Comparison of ENCODE assay signal across 23 cellular contexts in the genomic region with DNA sequence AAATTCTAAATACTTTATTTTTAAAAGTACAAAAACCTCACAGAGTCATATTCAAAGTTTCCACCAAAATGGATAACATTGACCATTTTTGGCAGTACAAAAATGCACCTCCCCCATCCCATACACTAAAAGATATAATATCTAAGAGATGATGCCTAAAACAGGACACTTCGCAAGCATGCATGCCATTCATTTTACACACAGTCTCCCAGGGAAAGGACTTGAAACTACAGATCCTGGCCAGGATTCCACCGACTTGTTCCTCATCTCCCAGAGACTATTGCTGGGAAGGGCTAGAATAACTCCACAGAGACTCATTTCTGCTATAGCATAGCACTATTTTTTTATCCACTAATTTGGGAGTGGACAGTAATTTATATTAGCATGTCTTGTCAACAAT.
DNase-seq lines count a peak whose midpoint lies in the region; ATAC-seq and TF ChIP-seq lines count a peak whose summit lies in the region.
"Had no signal": no experiment of that assay in that cellular context is flagged by ENCODE, and none has a peak within 500 bp of the region (broad histone marks: within the 10 kb centered on the region; RNA-seq: fewer than 3 reads in every experiment).

No MANE protein-coding gene starts in this region.

- H2AFZ ChIP-seq in osteoblast (ENCODE audit: low read length), result no peak overlapping the region

- no peak overlapping the region for H3K4me3 Mint-ChIP-seq in CD8-positive, alpha-beta T cell
- H3K4me3 Mint-ChIP-seq: activated T-cell treated with anti-CD3 and anti-CD28 coated beads, Interleukin-2, amount 50 U/mL, for 24 hours; CD4-positive, CD25-positive, alpha-beta regulatory T cell; type B pancreatic cell had no signal

- CTCF ChIA-PET in CD8-positive, alpha-beta T cell (lab: Charles Lee), result no interaction called here

- 0 out of 3 replicates have a peak, but pooled peaks have one; percentile 25 for ATAC-seq in RWPE2 (ENCODE audit: low read depth)
- no peak for ATAC-seq in HG02642 (IDR thresholded peaks at IDR 0.05; ENCODE audit: poor library complexity, unreplicated experiment)
- ATAC-seq in CD8-positive, alpha-beta T cell, result no peak
- ATAC-seq: HCT116 had no signal

- no peaks in the 10 kb centered on the region for H3K27me3 ChIP-seq in RWPE2 (ENCODE audit: insufficient read depth, poor library complexity, severe bottlenecking)
- H3K27me3 ChIP-seq in osteoblast (ENCODE audit: insufficient read depth, low read length), result peaks cover 5% of the 10 kb centered on the region
- H3K27me3 ChIP-seq in CD8-positive, alpha-beta T cell (ENCODE audit: insufficient read depth, low read length), result no peaks in the 10 kb centered on the region

- H3K36me3 ChIP-seq in RWPE2 (ENCODE audit: low read depth), result no peaks in the 10 kb centered on the region
- H3K36me3 ChIP-seq in osteoblast (ENCODE audit: insufficient read depth, low read length), result no peaks in the 10 kb centered on the region
- no peaks in the 10 kb centered on the region for H3K36me3 ChIP-seq in CD8-positive, alpha-beta T cell (ENCODE audit: insufficient read depth, low read length)

- TF ChIP-seq CTCF in RWPE2 (IDR thresholded peaks at IDR 0.05; ENCODE audit: poor library complexity, severe bottlenecking), result no peak
- TF ChIP-seq CTCF in epithelial cell of esophagus (IDR thresholded peaks at IDR 0.05; ENCODE audit: insufficient read depth, low read depth, low read length, missing control alignments), result no peak
- TF ChIP-seq CTCF in osteoblast (IDR thresholded peaks at IDR 0.05; ENCODE audit: extremely low read depth, low read depth, low read length), result no peak
- TF ChIP-seq CTCF in CD8-positive, alpha-beta T cell (IDR thresholded peaks at IDR 0.05), result no peak

- H3K4me3 ChIP-seq in RWPE2 (ENCODE audit: severe bottlenecking) (no peak overlapping the region), epithelial cell of esophagus (ENCODE audit: low read length) (no peak overlapping the region), osteoblast (ENCODE audit: insufficient read depth, low read length) (no peak overlapping the region)
- no peak overlapping the region for H3K4me3 ChIP-seq in CD8-positive, alpha-beta T cell (ENCODE audit: low read depth, low read length)

- DNase-seq in AG08396 (ENCODE audit: low spot score), result peak; percentile 39
- no peak for DNase-seq in RWPE2 (ENCODE audit: low spot score)
- DNase-seq in epithelial cell of esophagus (ENCODE audit: low read depth), result peak; percentile 44
- peak; percentile 65 for DNase-seq in osteoblast (ENCODE audit: insufficient read length, low spot score, missing footprints)
- no peak for DNase-seq in iPS-NIHi7 (ENCODE audit: extremely low spot score)
- DNase-seq in MV-4-11 (lab: John Stamatoyannopoulos, UW), result no peak
- DNase-seq in CD8-positive, alpha-beta T cell, result no peak
- DNase-seq: activated CD4-positive, CD25-positive, alpha-beta regulatory T cell treated with anti-CD3 and anti-CD28 coated beads, Interleukin-2, amount 50 U/mL, for 72 hours; activated naive CD4-positive, alpha-beta T cell; activated T-cell treated with anti-CD3 and anti-CD28 coated beads, Interleukin-2, amount 50 U/mL, for 24 hours; amygdala; CD4-positive, CD25-positive, alpha-beta regulatory T cell; central memory CD4-positive, alpha-beta T cell; GF-D8; KG1; mesendoderm; NCI-H187; NCI-H2227 treated with DMSO at 0.1 percent for 48 hours; Right ventricle myocardium superior had no signal

- no peak overlapping the region for H3K27ac Mint-ChIP-seq in CD8-positive, alpha-beta T cell
- H3K27ac Mint-ChIP-seq: activated T-cell treated with anti-CD3 and anti-CD28 coated beads, Interleukin-2, amount 50 U/mL, for 24 hours; CD4-positive, CD25-positive, alpha-beta regulatory T cell; type B pancreatic cell had no signal

- H3K9me3 ChIP-seq in RWPE2 (ENCODE audit: severe bottlenecking) (no peaks in the 10 kb centered on the region), osteoblast (ENCODE audit: low read depth, low read length) (no peaks in the 10 kb centered on the region)
- H3K9me3 ChIP-seq in CD8-positive, alpha-beta T cell (ENCODE audit: low read length), result no peaks in the 10 kb centered on the region

- H3K27ac ChIP-seq in RWPE2 (ENCODE audit: poor library complexity, severe bottlenecking), result no peak overlapping the region
- H3K27ac ChIP-seq in osteoblast (ENCODE audit: low read depth, low read length), result no peak overlapping the region
- no peak overlapping the region for H3K27ac ChIP-seq in CD8-positive, alpha-beta T cell (ENCODE audit: low read depth, low read length)
- H3K27ac ChIP-seq: epithelial cell of prostate had no signal

- H3K36me3 Mint-ChIP-seq in CD8-positive, alpha-beta T cell, result no peaks in the 10 kb centered on the region
- H3K36me3 Mint-ChIP-seq: CD4-positive, CD25-positive, alpha-beta regulatory T cell; type B pancreatic cell had no signal

- no peaks in the 10 kb centered on the region for H3K4me1 Mint-ChIP-seq in CD8-positive, alpha-beta T cell (ENCODE audit: low read depth)
- H3K4me1 Mint-ChIP-seq: CD4-positive, CD25-positive, alpha-beta regulatory T cell had no signal

- intact Hi-C loops in CD8-positive, alpha-beta T cell (cut with DNase I, micrococcal nuclease), result no loop called here

- H3K27me3 Mint-ChIP-seq in CD8-positive, alpha-beta T cell (ENCODE audit: low read depth), result no peaks in the 10 kb centered on the region
- H3K27me3 Mint-ChIP-seq: CD4-positive, CD25-positive, alpha-beta regulatory T cell had no signal

- H4K20me1 ChIP-seq in osteoblast (ENCODE audit: insufficient read depth, low read length), result no peaks in the 10 kb centered on the region

- POLR2A ChIA-PET in CD8-positive, alpha-beta T cell (lab: Charles Lee), result no interaction called here

- H3K4me1 ChIP-seq in RWPE2 (ENCODE audit: insufficient read depth, poor library complexity, severe bottlenecking) (peaks cover 13% of the 10 kb centered on the region), osteoblast (ENCODE audit: insufficient read depth, low read length) (peaks cover 21% of the 10 kb centered on the region)
- no peaks in the 10 kb centered on the region for H3K4me1 ChIP-seq in CD8-positive, alpha-beta T cell (ENCODE audit: insufficient read depth, low read length)

- H3K9me3 Mint-ChIP-seq in CD8-positive, alpha-beta T cell, result no peaks in the 10 kb centered on the region
- H3K9me3 Mint-ChIP-seq: type B pancreatic cell had no signal

- no peaks in the 10 kb centered on the region for H3K79me2 ChIP-seq in osteoblast (ENCODE audit: insufficient read depth, low read length)

- H3K4me2 ChIP-seq in osteoblast (ENCODE audit: insufficient read depth, low read length), result peak overlapping the region; percentile 56

Comparison
In these comparisons a context has a peak if more than half of its experiments do, and no peak if none do; other contexts are left out.
1. DNase-seq: peak in AG08396 (single experiment), epithelial cell of esophagus (single experiment) and osteoblast (single experiment); none in RWPE2 (single experiment), iPS-NIHi7 (single experiment), MV-4-11 (single experiment) and CD8-positive, alpha-beta T cell (0 of 7).